In genomic region chr9:99822096-99822595, GRCh38 we compare ENCODE assay signal across 8 cellular contexts. TPM values are rescaled to one million over a fixed set of nuclear protein-coding genes. Genes with fewer than 3 reads are reported as not detected.
DNase-seq lines count a peak whose midpoint lies in the region; ATAC-seq and TF ChIP-seq lines count a peak whose summit lies in the region.

No MANE protein-coding gene starts in this region.

- peaks cover 50% of the 10 kb centered on the region for H3K27me3 Mint-ChIP-seq in endothelial cell (ENCODE audit: unreplicated experiment)
- peaks cover 60% of the 10 kb centered on the region for H3K27me3 Mint-ChIP-seq in nephron (ENCODE audit: low read depth)

- in situ Hi-C loops in Panc1 (cut with HindIII; ENCODE audit: low pct_unique_long_range_greater_than_20kb, low sequenced_read_pairs), result no loop called here
- in situ Hi-C loops in ACHN (cut with HindIII; ENCODE audit: low pct_ligation_motif_present, low pct_unique_long_range_greater_than_20kb, low sequenced_read_pairs), result no loop called here

- DNase-seq in NCI-H748 treated with DMSO at 0.1 percent for 48 hours (lab: John Stamatoyannopoulos, UW) (peak; percentile 56), NCI-H748 (lab: John Stamatoyannopoulos, UW; ENCODE audit: unreplicated experiment) (no peak), Panc1 (ENCODE audit: low read depth, low spot score) (no peak), endothelial cell (ENCODE audit: low spot score) (peak; percentile 40), ACHN (no peak)

- H3K36me3 ChIP-seq in Panc1 (ENCODE audit: control insufficient read depth, insufficient read depth, low read length), result no peaks in the 10 kb centered on the region

- H3K9me3 Mint-ChIP-seq in endothelial cell (ENCODE audit: unreplicated experiment) (no peaks in the 10 kb centered on the region), nephron (no peaks in the 10 kb centered on the region)

- H3K4me1 Mint-ChIP-seq in endothelial cell (ENCODE audit: unreplicated experiment) (peaks cover 45% of the 10 kb centered on the region), nephron (peaks cover 27% of the 10 kb centered on the region)

- H3K4me3 ChIP-seq in Panc1 (ENCODE audit: low read depth in 2 of 2, low read length in 2 of 2), result peak overlapping the region; percentile 56

- H3K27me3 ChIP-seq in Panc1 (ENCODE audit: control insufficient read depth, insufficient read depth, low read length), result no peaks in the 10 kb centered on the region

- H3K27ac ChIP-seq in Panc1 (ENCODE audit: low read length), result no peak overlapping the region

- intact Hi-C loops in Panc1 (cut with micrococcal nuclease; ENCODE audit: unreplicated experiment), result loop anchor here (5.0 kb wide), 2 partner anchors 85 to 190 kb away; partner anchors contain the start of gene STX17

- POLR2A ChIA-PET in Panc1 (lab: Charles Lee), result no interaction called here

- peaks cover 7% of the 10 kb centered on the region for H3K36me3 Mint-ChIP-seq in endothelial cell (ENCODE audit: low read depth, unreplicated experiment)
- no peaks in the 10 kb centered on the region for H3K36me3 Mint-ChIP-seq in nephron (ENCODE audit: low read depth)

- H3K4me3 Mint-ChIP-seq in endothelial cell (ENCODE audit: unreplicated experiment), result peak overlapping the region; percentile 96
- H3K4me3 Mint-ChIP-seq in nephron, result peak overlapping the region; percentile 85 to 89 (median 87)

- no peaks in the 10 kb centered on the region for H3K4me1 ChIP-seq in Panc1 (ENCODE audit: control insufficient read depth, insufficient read depth, low read length)

- H3K9me3 ChIP-seq in Panc1 (ENCODE audit: control insufficient read depth, insufficient read depth, low read depth, low read length), result no peaks in the 10 kb centered on the region

- H3K27ac Mint-ChIP-seq in endothelial cell (ENCODE audit: unreplicated experiment) (peak overlapping the region; percentile 89), nephron (peak overlapping the region; percentile 38 to 71 (median 41))

- TF ChIP-seq CTCF in Panc1 (IDR thresholded peaks at IDR 0.05) (no peak), endothelial cell (IDR thresholded peaks at IDR 0.05; ENCODE audit: unreplicated experiment) (no peak), nephron (IDR thresholded peaks at IDR 0.05; ENCODE audit: unreplicated experiment in 3 of 3) (no peak)

- CTCF ChIA-PET in Panc1 (lab: Charles Lee), result no interaction called here

- ATAC-seq in Panc1 (peak; percentile 1; the same call in 1 of the 2 replicates), GM21576 (IDR thresholded peaks at IDR 0.05; ENCODE audit: unreplicated experiment) (no peak), GM18517 (IDR thresholded peaks at IDR 0.05; ENCODE audit: unreplicated experiment) (no peak)

- no TSS peak for BruUV-seq in Panc1 (replicated peaks; lab: Mats Ljungman, UMichigan)

RNA-seq across cellular contexts. Expression of gene NR4A3, which starts 0.5 kb away (rescaled TPM):
- total RNA-seq in Panc1 (2021; ENCODE audit: unreplicated experiment) (0.13 TPM), endothelial cell (ENCODE audit: unreplicated experiment) (0.18 TPM)
- polyA plus RNA-seq in Panc1 (2012; ENCODE audit: insufficient read length), result 0.11 TPM

Comparison
In these comparisons a context has a peak if more than half of its experiments do, and no peak if none do; other contexts are left out.
1. DNase-seq: peak in NCI-H748 treated with DMSO at 0.1 percent for 48 hours (single experiment) and endothelial cell (single experiment); none in NCI-H748 (single experiment), Panc1 (single experiment) and ACHN (single experiment).